In the genomic region with DNA sequence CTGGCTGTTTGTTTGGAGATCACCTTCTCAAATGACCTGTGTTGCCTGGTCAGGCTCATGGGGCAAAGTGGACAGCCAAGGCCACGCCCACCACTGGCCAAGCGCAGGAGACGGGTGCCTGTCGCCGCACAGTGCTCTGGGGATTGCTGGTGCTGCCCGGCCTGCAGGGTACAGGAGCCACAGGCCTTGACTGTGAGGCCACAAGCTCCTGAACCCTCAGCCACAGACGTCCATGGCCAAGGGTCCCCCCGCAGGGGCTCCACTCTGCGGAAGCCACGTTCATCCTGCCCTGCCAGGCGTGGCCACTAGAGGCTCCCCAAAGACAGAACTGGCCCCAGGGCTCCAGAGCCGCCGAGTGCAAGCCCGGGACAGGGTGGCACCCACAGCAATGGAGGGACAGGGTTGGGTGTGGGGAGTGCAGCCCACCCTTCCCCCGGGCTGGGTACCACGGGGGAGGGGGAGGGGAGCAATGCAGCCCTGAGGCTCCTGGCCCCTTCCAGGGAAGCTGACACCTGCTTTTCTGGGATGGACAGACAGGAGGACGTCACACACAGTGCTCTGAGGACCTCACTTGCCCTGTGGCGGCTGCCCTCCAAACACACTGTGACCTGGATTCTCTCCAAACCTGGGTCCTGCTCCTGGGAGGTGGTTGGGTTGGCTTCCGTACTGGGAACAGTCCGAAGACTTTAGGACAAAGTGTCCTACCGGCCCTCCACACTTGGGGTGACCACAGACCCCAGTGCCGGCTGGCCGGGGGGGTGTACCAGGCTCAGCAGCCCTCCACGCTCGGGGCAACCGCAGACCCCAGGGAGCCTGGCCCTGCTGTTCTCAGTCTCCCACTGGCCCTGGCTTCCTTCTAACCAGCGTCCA, we compare ENCODE assay signal across 8 cellular contexts. TPM values are rescaled to one million over a fixed set of nuclear protein-coding genes. Genes with fewer than 3 reads are reported as not detected.
DNase-seq lines count a peak whose midpoint lies in the region; ATAC-seq, FAIRE-seq and TF ChIP-seq lines count a peak whose summit lies in the region.

No MANE protein-coding gene starts in this region.

- H3K27ac ChIP-seq in WERI-Rb-1, result no peak overlapping the region; the same call in 1 of the 2 replicates

- H3K9me3 ChIP-seq in WERI-Rb-1 (ENCODE audit: severe bottlenecking), result no peaks in the 10 kb centered on the region

- peak; percentile 62 for DNase-seq in EL
- DNase-seq in HFF-Myc (ENCODE audit: extremely low read depth, low read depth), result no peak
- peak; percentile 57 for DNase-seq in NCI-H1694 treated with DMSO at 0.1 percent for 48 hours (lab: John Stamatoyannopoulos, UW)
- peak; percentile 90 for DNase-seq in WERI-Rb-1
- DNase-seq in bronchial epithelial cell (ENCODE audit: low read depth), result peak; percentile 35
- DNase-seq in islet precursor cell, result peak; percentile 87
- peak; percentile 78 for DNase-seq in stimulated activated CD4-positive, alpha-beta T cell treated with anti-CD3 and anti-CD28 coated beads, Interleukin-15, amount 100 ng/mL, for 24 hours

- H3K27me3 ChIP-seq in WERI-Rb-1 (ENCODE audit: insufficient read depth, low read depth, severe bottlenecking) (peaks cover 41% of the 10 kb centered on the region), bronchial epithelial cell (ENCODE audit: control insufficient read depth, insufficient read depth, low read length) (peaks cover 5% of the 10 kb centered on the region)

- no peak for FAIRE-seq in bronchial epithelial cell (lab: Jason Lieb, UNC)

- H3K4me3 ChIP-seq in HFF-Myc (replicated peaks; ENCODE audit: low read depth, low read length), result no peak overlapping the region
- H3K4me3 ChIP-seq in WERI-Rb-1 (ENCODE audit: low read depth, low read length), result no peak overlapping the region
- H3K4me3 ChIP-seq in bronchial epithelial cell (ENCODE audit: low read depth, low read length), result no peak overlapping the region

- no peak for ATAC-seq in HG03342 (IDR thresholded peaks at IDR 0.05; ENCODE audit: unreplicated experiment)

- H3K36me3 ChIP-seq in WERI-Rb-1, result peaks cover 16% of the 10 kb centered on the region
- H3K36me3 ChIP-seq in bronchial epithelial cell (ENCODE audit: control insufficient read depth, insufficient read depth, low read length), result no peaks in the 10 kb centered on the region

- TF ChIP-seq CTCF in HFF-Myc (IDR thresholded peaks at IDR 0.05; ENCODE audit: low read depth, low read length, missing control alignments) (peak; percentile 91), WERI-Rb-1 (IDR thresholded peaks at IDR 0.05; ENCODE audit: low read depth, low read length) (peak; percentile 98), bronchial epithelial cell (IDR thresholded peaks at IDR 0.05; ENCODE audit: insufficient read depth, low read length, severe bottlenecking) (peak; percentile 97)

RNA-seq across cellular contexts. Expression of a gene that starts 21.5 kb away (rescaled TPM):
- 1.6 and 2.4 TPM in 2 replicates for total RNA-seq in bronchial epithelial cell

RNA-seq across cellular contexts. Expression of a gene that starts 59.6 kb away (rescaled TPM):
- 4.2 and 6.8 TPM in 2 replicates for total RNA-seq in bronchial epithelial cell
